ENCODE assay signal across 17 cellular contexts in the genomic region with DNA sequence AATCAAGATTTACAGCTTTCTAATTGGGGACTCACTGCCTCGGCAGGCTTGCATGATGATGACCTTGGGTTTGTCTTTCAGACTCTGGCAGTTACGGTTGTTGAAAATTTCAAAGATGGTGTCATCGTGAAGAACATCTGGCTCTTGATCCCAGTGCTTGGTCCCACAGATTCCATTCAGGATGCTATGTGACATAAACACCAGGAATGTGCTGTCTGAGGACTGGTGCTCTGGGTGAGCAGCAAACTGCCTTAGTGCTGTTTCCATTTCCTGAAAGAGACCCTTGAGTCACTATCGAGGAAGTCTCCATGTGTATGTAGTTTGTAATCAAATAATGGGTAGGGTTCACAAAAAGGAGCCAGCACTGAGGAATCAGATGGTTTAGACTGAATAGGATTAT. TPM values are rescaled to one million over a fixed set of nuclear protein-coding genes. Genes with fewer than 3 reads are reported as not detected.
"Had no signal": no experiment of that assay in that cellular context is flagged by ENCODE, and none has a peak within 500 bp of the region (broad histone marks: within the 10 kb centered on the region; RNA-seq: fewer than 3 reads in every experiment).

No MANE protein-coding gene starts in this region.

- DNase-seq: activated CD4-positive, alpha-beta memory T cell treated with anti-CD3 and anti-CD28 coated beads, Interleukin-2, amount 10 ng/mL, durations not matched to agents 7 days and 5 days; activated CD4-positive, alpha-beta T cell treated with anti-CD3 and anti-CD28 coated beads for 36 hours; activated naive CD8-positive, alpha-beta T cell treated with anti-CD3 and anti-CD28 coated beads, Interleukin-2, amount 10 ng/mL, durations not matched to agents 7 days and 5 days; activated T-cell treated with anti-CD3 and anti-CD28 coated beads, Interleukin-2, amount 50 U/mL, for 48 hours; aorta; mammary epithelial cell; mucosa of descending colon; naive thymus-derived CD8-positive, alpha-beta T cell; spleen; stimulated activated CD4-positive, alpha-beta T cell treated with anti-CD3 and anti-CD28 coated beads, Interleukin-1b, Interleukin-23, amount 100 ng/mL, for 48 hours; T-cell; WERI-Rb-1 had no signal

- H3K36me3 ChIP-seq: neutrophil, right atrium auricular region, spleen, WERI-Rb-1 had no signal

- H3K9me3 ChIP-seq: mucosa of descending colon, neutrophil, right atrium auricular region, spleen, tibial nerve had no signal

- ATAC-seq: activated CD4-positive, alpha-beta T cell treated with anti-CD3 and anti-CD28 coated beads for 36 hours; left lobe of liver; mucosa of descending colon; naive thymus-derived CD8-positive, alpha-beta T cell; stimulated activated memory B cell treated with anti-CD40 and anti-IgM and Interleukin-4, amounts not matched to agents 10 μg/mL and 1 μg/mL and 100 μg/mL, for 72 hours; T-cell had no signal

- H3K27me3 ChIP-seq: neutrophil, right atrium auricular region, spleen, tibial nerve had no signal

- H3K27ac ChIP-seq: neutrophil, right atrium auricular region, spleen, tibial nerve, WERI-Rb-1 had no signal

- H3K4me3 ChIP-seq: mucosa of descending colon, right atrium auricular region, spleen, tibial nerve had no signal

RNA-seq across cellular contexts. Expression of a gene that starts 7.1 kb away (rescaled TPM):
- total RNA-seq: activated CD4-positive, alpha-beta T cell treated with anti-CD3 and anti-CD28 coated beads for 36 hours; activated naive CD8-positive, alpha-beta T cell treated with anti-CD3 and anti-CD28 coated beads, Interleukin-2, amount 10 ng/mL, durations not matched to agents 7 days and 5 days; left lobe of liver; mammary epithelial cell; naive thymus-derived CD8-positive, alpha-beta T cell; T-cell had no signal
- polyA plus RNA-seq: mammary epithelial cell; naive thymus-derived CD8-positive, alpha-beta T cell had no signal
